In the genomic region with DNA sequence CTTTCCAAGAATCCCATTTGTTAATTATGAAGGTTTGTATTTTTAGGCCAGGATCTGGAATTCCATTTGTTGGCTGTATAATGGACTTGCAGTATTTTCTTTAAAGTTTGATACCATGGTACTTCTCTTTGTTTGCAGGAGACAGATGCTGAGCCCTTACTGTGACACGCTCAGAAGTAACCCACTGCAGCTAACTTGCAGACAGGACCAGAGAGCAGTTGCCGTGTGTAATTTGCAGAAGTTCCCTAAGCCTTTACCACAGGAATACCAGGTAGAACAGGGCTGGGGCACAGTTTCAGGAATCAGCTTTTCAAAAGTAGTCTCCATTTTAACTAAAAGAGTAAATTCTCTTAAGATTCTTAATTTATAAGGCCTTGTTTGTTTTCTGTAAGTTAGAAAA, we compare ENCODE assay signal across 36 cellular contexts.
"Had no signal": no experiment of that assay in that cellular context is flagged by ENCODE, and none has a peak within 500 bp of the region (broad histone marks: within the 10 kb centered on the region; RNA-seq: fewer than 3 reads in every experiment).

No MANE protein-coding gene starts in this region.

- H3K4me1 ChIP-seq: ascending aorta had no signal

- H3K27me3 Mint-ChIP-seq: activated B cell treated with CpG ODN at 0.5 μM for 24 hours; activated CD4-positive, alpha-beta memory T cell treated with anti-CD3 and anti-CD28 coated beads for 36 hours; activated CD4-positive, alpha-beta T cell treated with anti-CD3 and anti-CD28 coated beads, Interleukin-2, amount 10 ng/mL, durations not matched to agents 24 days and 14 days; activated CD8-positive, alpha-beta T cell treated with anti-CD3 and anti-CD28 coated beads for 36 hours; activated naive CD4-positive, alpha-beta T cell treated with anti-CD3 and anti-CD28 coated beads, Interleukin-2, amount 50 U/mL, for 24 hours; activated naive CD8-positive, alpha-beta T cell; activated naive CD8-positive, alpha-beta T cell treated with anti-CD3 and anti-CD28 coated beads, Interleukin-2, amount 10 ng/mL, durations not matched to agents 7 days and 5 days; activated naive CD8-positive, alpha-beta T cell treated with anti-CD3 and anti-CD28 coated beads, Interleukin-2, amount 50 U/mL, for 24 hours; activated T-helper 17 cell treated with anti-CD3 and anti-CD28 coated beads, Interleukin-2, amount 50 U/mL, for 72 hours; brain; central memory CD8-positive, alpha-beta T cell had no signal

- H3K36me3 ChIP-seq: ascending aorta, cardiac muscle cell had no signal

- H3K9me3 ChIP-seq: ascending aorta had no signal

- H3K36me3 Mint-ChIP-seq: activated naive CD8-positive, alpha-beta T cell treated with anti-CD3 and anti-CD28 coated beads, Interleukin-2, amount 10 ng/mL, durations not matched to agents 7 days and 5 days had no signal

- H3K4me1 Mint-ChIP-seq: activated B cell treated with CpG ODN at 0.5 μM for 24 hours; activated CD4-positive, alpha-beta T cell treated with anti-CD3 and anti-CD28 coated beads, Interleukin-2, amount 10 ng/mL, durations not matched to agents 24 days and 14 days; activated naive CD4-positive, alpha-beta T cell treated with anti-CD3 and anti-CD28 coated beads, Interleukin-2, amount 50 U/mL, for 24 hours; activated naive CD8-positive, alpha-beta T cell treated with anti-CD3 and anti-CD28 coated beads, Interleukin-2, amount 10 ng/mL, durations not matched to agents 7 days and 5 days; activated naive CD8-positive, alpha-beta T cell treated with anti-CD3 and anti-CD28 coated beads, Interleukin-2, amount 50 U/mL, for 24 hours; activated T-helper 17 cell treated with anti-CD3 and anti-CD28 coated beads, Interleukin-2, amount 50 U/mL, for 72 hours; brain; central memory CD8-positive, alpha-beta T cell had no signal

- H3K27ac Mint-ChIP-seq: activated B cell treated with CpG ODN at 0.5 μM for 24 hours; activated CD4-positive, alpha-beta memory T cell treated with anti-CD3 and anti-CD28 coated beads for 36 hours; activated CD4-positive, alpha-beta T cell treated with anti-CD3 and anti-CD28 coated beads, Interleukin-2, amount 10 ng/mL, durations not matched to agents 24 days and 14 days; activated CD8-positive, alpha-beta T cell treated with anti-CD3 and anti-CD28 coated beads for 36 hours; activated naive CD4-positive, alpha-beta T cell treated with anti-CD3 and anti-CD28 coated beads for 36 hours; activated naive CD4-positive, alpha-beta T cell treated with anti-CD3 and anti-CD28 coated beads, Interleukin-2, amount 50 U/mL, for 24 hours; activated naive CD8-positive, alpha-beta T cell; activated naive CD8-positive, alpha-beta T cell treated with anti-CD3 and anti-CD28 coated beads, Interleukin-2, amount 10 ng/mL, durations not matched to agents 7 days and 5 days; activated naive CD8-positive, alpha-beta T cell treated with anti-CD3 and anti-CD28 coated beads, Interleukin-2, amount 50 U/mL, for 24 hours; activated T-cell treated with anti-CD3 and anti-CD28 coated beads, Interleukin-2, amount 50 U/mL, for 72 hours; activated T-helper 1 cell treated with anti-CD3 and anti-CD28 coated beads, Interleukin-12 subunit alpha, Interleukin-12 subunit beta, Interleukin-2, Interleukin-4 antibody, amounts not matched to agents 30 ng/mL and 10 ng/mL and 1 ng/mL, durations not matched to agents 14 hours and 24 hours and 36 hours; activated T-helper 17 cell treated with anti-CD3 and anti-CD28 coated beads, Interleukin-2, amount 50 U/mL, for 72 hours; brain; T-helper 1 cell treated with Interleukin-12 subunit alpha and Interleukin-12 subunit beta and Interleukin-4 antibody, amounts not matched to agents 30 μg/mL and 1 μg/mL, for 36 hours; T-helper 2 cell treated with Interferon-gamma antibody and Interleukin-4, amounts not matched to agents 5 μg/mL and 100 μg/mL, for 36 hours had no signal

- H3K9me3 Mint-ChIP-seq: activated B cell treated with CpG ODN at 0.5 μM for 24 hours; activated CD4-positive, alpha-beta memory T cell treated with anti-CD3 and anti-CD28 coated beads for 36 hours; activated CD4-positive, alpha-beta T cell treated with anti-CD3 and anti-CD28 coated beads, Interleukin-2, amount 10 ng/mL, durations not matched to agents 24 days and 14 days; activated CD8-positive, alpha-beta T cell treated with anti-CD3 and anti-CD28 coated beads for 36 hours; activated naive CD4-positive, alpha-beta T cell treated with anti-CD3 and anti-CD28 coated beads for 36 hours; activated naive CD4-positive, alpha-beta T cell treated with anti-CD3 and anti-CD28 coated beads, Interleukin-2, amount 50 U/mL, for 24 hours; activated naive CD8-positive, alpha-beta T cell treated with anti-CD3 and anti-CD28 coated beads, Interleukin-2, amount 10 ng/mL, durations not matched to agents 7 days and 5 days; activated naive CD8-positive, alpha-beta T cell treated with anti-CD3 and anti-CD28 coated beads, Interleukin-2, amount 50 U/mL, for 24 hours; activated T-cell treated with anti-CD3 and anti-CD28 coated beads, Interleukin-2, amount 50 U/mL, for 4 hours; activated T-cell treated with anti-CD3 and anti-CD28 coated beads, Interleukin-2, amount 50 U/mL, for 72 hours; activated T-helper 1 cell treated with anti-CD3 and anti-CD28 coated beads, Interleukin-12 subunit alpha, Interleukin-12 subunit beta, Interleukin-2, Interleukin-4 antibody, amounts not matched to agents 30 ng/mL and 10 ng/mL and 1 ng/mL, durations not matched to agents 14 hours and 24 hours and 36 hours; activated T-helper 17 cell treated with anti-CD3 and anti-CD28 coated beads, Interleukin-2, amount 50 U/mL, for 72 hours; brain; central memory CD8-positive, alpha-beta T cell; T-helper 1 cell treated with Interleukin-12 subunit alpha and Interleukin-12 subunit beta and Interleukin-4 antibody, amounts not matched to agents 30 μg/mL and 1 μg/mL, for 36 hours; T-helper 2 cell treated with Interferon-gamma antibody and Interleukin-4, amounts not matched to agents 5 μg/mL and 100 μg/mL, for 36 hours had no signal

- ATAC-seq: activated CD8-positive, alpha-beta T cell treated with anti-CD3 and anti-CD28 coated beads for 36 hours; activated naive CD8-positive, alpha-beta T cell treated with anti-CD3 and anti-CD28 coated beads, Interleukin-2, amount 50 U/mL, for 24 hours; activated T-cell treated with anti-CD3 and anti-CD28 coated beads, Interleukin-2, amount 50 U/mL, for 4 hours; activated T-cell treated with anti-CD3 and anti-CD28 coated beads, Interleukin-2, amount 50 U/mL, for 72 hours; activated T-helper 17 cell treated with anti-CD3 and anti-CD28 coated beads, Interleukin-2, amount 50 U/mL, for 72 hours had no signal

- H3K27me3 ChIP-seq: ascending aorta, cardiac muscle cell had no signal

- H3K4me3 ChIP-seq: ascending aorta, cardiac muscle cell had no signal

- H3K4me3 Mint-ChIP-seq: activated B cell treated with CpG ODN at 0.5 μM for 24 hours; activated CD4-positive, alpha-beta memory T cell treated with anti-CD3 and anti-CD28 coated beads for 36 hours; activated CD4-positive, alpha-beta T cell treated with anti-CD3 and anti-CD28 coated beads, Interleukin-2, amount 10 ng/mL, durations not matched to agents 24 days and 14 days; activated CD8-positive, alpha-beta T cell treated with anti-CD3 and anti-CD28 coated beads for 36 hours; activated naive CD4-positive, alpha-beta T cell treated with anti-CD3 and anti-CD28 coated beads for 36 hours; activated naive CD4-positive, alpha-beta T cell treated with anti-CD3 and anti-CD28 coated beads, Interleukin-2, amount 50 U/mL, for 24 hours; activated naive CD8-positive, alpha-beta T cell; activated naive CD8-positive, alpha-beta T cell treated with anti-CD3 and anti-CD28 coated beads, Interleukin-2, amount 10 ng/mL, durations not matched to agents 7 days and 5 days; activated naive CD8-positive, alpha-beta T cell treated with anti-CD3 and anti-CD28 coated beads, Interleukin-2, amount 50 U/mL, for 24 hours; activated T-cell treated with anti-CD3 and anti-CD28 coated beads, Interleukin-2, amount 50 U/mL, for 4 hours; activated T-cell treated with anti-CD3 and anti-CD28 coated beads, Interleukin-2, amount 50 U/mL, for 72 hours; activated T-helper 1 cell treated with anti-CD3 and anti-CD28 coated beads, Interleukin-12 subunit alpha, Interleukin-12 subunit beta, Interleukin-2, Interleukin-4 antibody, amounts not matched to agents 30 ng/mL and 10 ng/mL and 1 ng/mL, durations not matched to agents 14 hours and 24 hours and 36 hours; activated T-helper 17 cell treated with anti-CD3 and anti-CD28 coated beads, Interleukin-2, amount 50 U/mL, for 72 hours; brain; central memory CD8-positive, alpha-beta T cell; T-helper 1 cell treated with Interleukin-12 subunit alpha and Interleukin-12 subunit beta and Interleukin-4 antibody, amounts not matched to agents 30 μg/mL and 1 μg/mL, for 36 hours; T-helper 2 cell treated with Interferon-gamma antibody and Interleukin-4, amounts not matched to agents 5 μg/mL and 100 μg/mL, for 36 hours had no signal

- DNase-seq: activated B cell treated with CpG ODN at 0.5 μM for 24 hours; activated CD4-positive, alpha-beta memory T cell treated with anti-CD3 and anti-CD28 coated beads for 36 hours; activated CD4-positive, alpha-beta T cell treated with anti-CD3 and anti-CD28 coated beads for 4 hours; activated CD4-positive, alpha-beta T cell treated with anti-CD3 and anti-CD28 coated beads, Interleukin-2, amount 10 ng/mL, durations not matched to agents 24 days and 14 days; activated CD4-positive, alpha-beta T cell treated with anti-CD3 and anti-CD28 coated beads, Interleukin-2, amount 50 U/mL, for 1 hour; activated CD4-positive, alpha-beta T cell treated with anti-CD3 and anti-CD28 coated beads, Interleukin-2, amount 50 U/mL, for 4 hours; activated CD4-positive, CD25-positive, alpha-beta regulatory T cell treated with anti-CD3 and anti-CD28 coated beads, Interleukin-2, amount 50 U/mL, for 72 hours; activated CD8-positive, alpha-beta memory T cell treated with anti-CD3 and anti-CD28 coated beads, Interleukin-2, amount 50 U/mL, for 4 hours; activated CD8-positive, alpha-beta T cell treated with anti-CD3 and anti-CD28 coated beads for 36 hours; activated effector memory CD4-positive, alpha-beta T cell treated with anti-CD3 and anti-CD28 coated beads, Interleukin-2, amount 50 U/mL, for 16 hours; activated gamma-delta T cell treated with Interleukin-2 at 50 U/mL for 16 hours; activated naive CD4-positive, alpha-beta T cell; activated naive CD4-positive, alpha-beta T cell treated with anti-CD3 and anti-CD28 coated beads for 36 hours; activated naive CD8-positive, alpha-beta T cell treated with anti-CD3 and anti-CD28 coated beads, Interleukin-2, amount 10 ng/mL, durations not matched to agents 7 days and 5 days; activated naive CD8-positive, alpha-beta T cell treated with anti-CD3 and anti-CD28 coated beads, Interleukin-2, amount 50 U/mL, for 24 hours; activated T-cell treated with anti-CD3 and anti-CD28 coated beads for 4 hours; activated T-cell treated with anti-CD3 and anti-CD28 coated beads, Interleukin-2, amount 50 U/mL, for 1 hour; activated T-cell treated with anti-CD3 and anti-CD28 coated beads, Interleukin-2, amount 50 U/mL, for 4 hours; activated T-cell treated with anti-CD3 and anti-CD28 coated beads, Interleukin-2, amount 50 U/mL, for 72 hours; amygdala; anterior cingulate cortex; caudate nucleus; cerebellar nuclear complex; T-helper 2 cell; T-helper 9 cell had no signal

- H3K27ac ChIP-seq: ascending aorta, cardiac muscle cell, VCaP had no signal
